ENCODE assay signal across 22 cellular contexts in the genomic region with DNA sequence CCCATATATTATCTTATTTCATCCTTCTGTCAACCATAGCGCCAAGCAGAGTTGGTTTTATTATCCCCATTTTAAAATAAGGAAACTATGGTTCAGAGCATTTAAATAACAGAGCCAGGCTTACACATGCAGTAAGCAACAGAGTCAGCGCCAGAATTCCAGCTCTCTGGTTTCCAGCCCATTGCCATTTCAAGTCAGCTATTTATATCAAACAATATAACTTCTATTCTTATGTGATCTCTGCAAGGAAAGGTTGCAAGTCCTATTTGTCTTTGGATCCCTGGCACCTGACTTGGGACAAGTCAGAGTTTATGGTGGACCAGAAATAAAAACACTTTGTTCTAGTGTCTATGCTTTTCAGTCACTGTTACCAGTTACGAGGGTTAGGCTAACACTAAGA.
DNase-seq lines count a peak whose midpoint lies in the region; ATAC-seq, FAIRE-seq and TF ChIP-seq lines count a peak whose summit lies in the region.
"Had no signal": no experiment of that assay in that cellular context is flagged by ENCODE, and none has a peak within 500 bp of the region (broad histone marks: within the 10 kb centered on the region; RNA-seq: fewer than 3 reads in every experiment).

No MANE protein-coding gene starts in this region.

- peaks cover 83% of the 10 kb centered on the region for H3K4me1 ChIP-seq in HepG2 (ENCODE audit: insufficient read depth, low read length)
- peaks cover 0 to 6% (median 0%) of the 10 kb centered on the region in 4 donors for H3K4me1 ChIP-seq in right lobe of liver
- peaks cover 28% of the 10 kb centered on the region for H3K4me1 ChIP-seq in hepatocyte (ENCODE audit: insufficient read depth)
- peaks cover 25% of the 10 kb centered on the region for H3K4me1 ChIP-seq in rectal smooth muscle tissue (ENCODE audit: control insufficient read depth, insufficient read depth, low read length)
- peaks cover 0 to 12% (median 3%) of the 10 kb centered on the region in 4 donors for H3K4me1 ChIP-seq in stomach
- H3K4me1 ChIP-seq: A549 had no signal

- in situ Hi-C loops in HepG2 (cut with HindIII; ENCODE audit: extremely low pct_ligation_motif_present, low pct_unique_long_range_greater_than_20kb) = no loop called here

- TF ChIP-seq POLR2A in HepG2 (IDR thresholded peaks at IDR 0.05; ENCODE audit: insufficient read depth in 1 of 2, low read depth in 2 of 2, low read length in 2 of 2) = no peak
- TF ChIP-seq POLR2A in right lobe of liver (IDR thresholded peaks at IDR 0.05) = no peak
- TF ChIP-seq POLR2A in H54 (IDR thresholded peaks at IDR 0.05; ENCODE audit: low read depth, low read length) = no peak
- TF ChIP-seq POLR2A in stomach (IDR thresholded peaks at IDR 0.05) = no peak

- H3K4me2 ChIP-seq in HepG2 (ENCODE audit: low read depth, low read length) (no peak overlapping the region), hepatocyte (no peak overlapping the region)
- H3K4me2 ChIP-seq: A549; BLaER1 treated with 17β-estradiol and CSF1 and Interleukin-3, amounts not matched to agents 10 nM and 100 nM; KMS-11 had no signal

- H3K27ac ChIP-seq in HepG2 (ENCODE audit: extremely low read length, insufficient read depth, low read length) (peak overlapping the region; percentile 91), right lobe of liver (no peak overlapping the region), hepatocyte (peak overlapping the region; percentile 86), rectal smooth muscle tissue (ENCODE audit: low read depth, low read length) (peak overlapping the region; percentile 71), stomach (peak overlapping the region in 1 of 5 donors; percentile 52)
- H3K27ac ChIP-seq: A549; BLaER1 treated with 17β-estradiol and CSF1 and Interleukin-3, amounts not matched to agents 10 nM and 100 nM; KMS-11; RWPE1 had no signal

- TF ChIP-seq EP300 in HepG2 (IDR thresholded peaks at IDR 0.05; ENCODE audit: low read depth in 2 of 2, low read length in 2 of 2) (no peak), HepG2 (CRISPR knock-in tag; IDR thresholded peaks at IDR 0.05; ENCODE audit: borderline replicate concordance) (no peak), stomach (IDR thresholded peaks at IDR 0.05) (no peak)

- FAIRE-seq in HepG2 (lab: Jason Lieb, UNC) (no peak), H54 (lab: Jason Lieb, UNC) (no peak)
- FAIRE-seq: A549, GM12878, GM18507, H1 had no signal

- intact Hi-C loops in HepG2 (cut with micrococcal nuclease; ENCODE audit: unreplicated experiment) (no loop called here), right lobe of liver (cut with DNase I) (no loop called here), stomach (cut with DNase I; ENCODE audit: low total_unique reads) (no loop called here)

- ATAC-seq in HepG2 (peak; percentile 18; the same call in 2 of the 3 replicates), right lobe of liver (no peak), GM21423 (IDR thresholded peaks at IDR 0.05; ENCODE audit: unreplicated experiment) (no peak)
- ATAC-seq: A549, GM12878, PC-3 had no signal

- no peaks in the 10 kb centered on the region for H3K9me2 ChIP-seq in hepatocyte (replicated peaks; ENCODE audit: insufficient read depth)

- no peak for TF ChIP-seq RAD21 in HepG2 (CRISPR knock-in tag; IDR thresholded peaks at IDR 0.05)

- CTCF ChIA-PET in HepG2 (lab: Yijun Ruan, JAX; ENCODE audit: low intra/inter-chr PET ratio, low total read pairs) = no interaction called here

- H4K20me1 ChIP-seq in HepG2 (ENCODE audit: insufficient read depth, low read length) (no peaks in the 10 kb centered on the region), hepatocyte (ENCODE audit: insufficient read depth, poor library complexity, severe bottlenecking) (no peaks in the 10 kb centered on the region)
- H4K20me1 ChIP-seq: BLaER1 treated with 17β-estradiol and CSF1 and Interleukin-3, amounts not matched to agents 10 nM and 100 nM had no signal

- H3K27me3 ChIP-seq in HepG2 (ENCODE audit: control insufficient read depth in 1 of 2, insufficient read depth in 2 of 2, low read length in 2 of 2) (no peaks in the 10 kb centered on the region), right lobe of liver (no peaks in the 10 kb centered on the region), hepatocyte (no peaks in the 10 kb centered on the region), rectal smooth muscle tissue (ENCODE audit: control insufficient read depth, insufficient read depth, low read length) (no peaks in the 10 kb centered on the region), stomach (no peaks in the 10 kb centered on the region)
- H3K27me3 ChIP-seq: BLaER1 treated with 17β-estradiol and CSF1 and Interleukin-3, amounts not matched to agents 10 nM and 100 nM had no signal

- H3K36me3 ChIP-seq in HepG2 (replicated peaks in 1 of 2; ENCODE audit: control insufficient read depth in 1 of 2, insufficient read depth in 2 of 2, low read length in 2 of 2) (no peaks in the 10 kb centered on the region), right lobe of liver (no peaks in the 10 kb centered on the region), hepatocyte (replicated peaks; ENCODE audit: insufficient read depth, low read depth) (no peaks in the 10 kb centered on the region), rectal smooth muscle tissue (ENCODE audit: control insufficient read depth, insufficient read depth, low read length) (no peaks in the 10 kb centered on the region), stomach (no peaks in the 10 kb centered on the region)
- H3K36me3 ChIP-seq: BLaER1 treated with 17β-estradiol and CSF1 and Interleukin-3, amounts not matched to agents 10 nM and 100 nM had no signal

- 97% methylated on average over 3 of the region's 3 CpGs for WGBS in HepG2 (ENCODE audit: low lambda C conversion rate)
- 80% methylated on average over 3 of the region's 3 CpGs for WGBS in right lobe of liver (ENCODE audit: insufficient coverage, low coverage, low lambda C conversion rate, missing lambda C conversion rate)
- 95% methylated on average over 3 of the region's 3 CpGs for WGBS in hepatocyte (ENCODE audit: low lambda C conversion rate, missing lambda C conversion rate)
- WGBS in stomach, 5 donors = 80 to 97% (median 84%) methylated on average over 3 of the region's 3 CpGs

- H2AFZ ChIP-seq in HepG2 (ENCODE audit: low read length) (peak overlapping the region; percentile 15), hepatocyte (no peak overlapping the region)

- H3K9me3 ChIP-seq in HepG2 (ENCODE audit: low read length) (no peaks in the 10 kb centered on the region), right lobe of liver (no peaks in the 10 kb centered on the region), hepatocyte (ENCODE audit: low read depth) (no peaks in the 10 kb centered on the region), stomach (no peaks in the 10 kb centered on the region)
- H3K9me3 ChIP-seq: A549; BLaER1 treated with 17β-estradiol and CSF1 and Interleukin-3, amounts not matched to agents 10 nM and 100 nM had no signal

- H3K9ac ChIP-seq in HepG2 (ENCODE audit: insufficient read depth, low read depth, low read length) = peak overlapping the region; percentile 41
- H3K9ac ChIP-seq in rectal smooth muscle tissue (ENCODE audit: low read length) = no peak overlapping the region
- H3K9ac ChIP-seq: BLaER1 treated with 17β-estradiol and CSF1 and Interleukin-3, amounts not matched to agents 10 nM and 100 nM; KMS-11 had no signal

- H3K79me2 ChIP-seq in HepG2 (ENCODE audit: insufficient read depth, low read length) (no peaks in the 10 kb centered on the region), hepatocyte (no peaks in the 10 kb centered on the region)

- no peak for DNase-seq in HepG2 (ENCODE audit: low spot score)
- DNase-seq in right lobe of liver = no peak
- no peak for DNase-seq in hepatocyte (ENCODE audit: low spot score)
- DNase-seq in SIG-M5 treated with dmso at 0.1 percent for 504 hours (lab: John Stamatoyannopoulos, UW; ENCODE audit: unreplicated experiment) = no peak
- DNase-seq in H54 (ENCODE audit: insufficient read length, low spot score) = no peak
- no peak for DNase-seq in stomach
- DNase-seq: DMS 273 treated with DMSO at 0.1 percent for 48 hours, GDM1, NCI-H1436, NCI-H2029 treated with DMSO at 0.1 percent for 48 hours, NCI-H2171 treated with DMSO at 0.1 percent for 48 hours, NCI-H774, PC-3 had no signal

- TSS peak; percentile 73 for BruUV-seq in HepG2 (replicated peaks; lab: Mats Ljungman, UMichigan)

- POLR2A ChIA-PET in HepG2 (lab: Yijun Ruan, JAX) = interaction anchor here (1.0 to 1.4 kb wide), 2 partner anchors 19 to 87 kb away, joined by 3 to 11 read pairs; no protein-coding TSS in a partner anchor

- TF ChIP-seq CTCF in HepG2 (CRISPR knock-in tag; IDR thresholded peaks at IDR 0.05) (no peak), right lobe of liver (IDR thresholded peaks at IDR 0.05) (no peak), hepatocyte (IDR thresholded peaks at IDR 0.05; ENCODE audit: poor library complexity) (no peak), stomach (IDR thresholded peaks at IDR 0.05) (no peak)

- H3K4me3 ChIP-seq in HepG2 (replicated peaks in 1 of 3; ENCODE audit: insufficient read depth in 1 of 3, low read depth in 2 of 3, low read length in 3 of 3) (no peak overlapping the region), right lobe of liver (no peak overlapping the region), hepatocyte (no peak overlapping the region), rectal smooth muscle tissue (ENCODE audit: low read length) (no peak overlapping the region), stomach (no peak overlapping the region)
- H3K4me3 ChIP-seq: A549; BLaER1 treated with 17β-estradiol and CSF1 and Interleukin-3, amounts not matched to agents 10 nM and 100 nM; GM12878 had no signal

TF ChIP-seq in HepG2, 621 proteins besides CTCF, POLR2A, EP300 and RAD21 (continues in another document):
- no peak for TF ChIP-seq ZNF232 (CRISPR knock-in tag; IDR thresholded peaks at IDR 0.05; ENCODE audit: borderline replicate concordance)
- TF ChIP-seq SMAD3 (CRISPR knock-in tag; IDR thresholded peaks at IDR 0.05) = 0 out of 2 replicates have a peak, but pooled peaks have one; percentile 40
- TF ChIP-seq ZKSCAN8 (CRISPR knock-in tag; IDR thresholded peaks at IDR 0.05; ENCODE audit: borderline replicate concordance) = 0 out of 2 replicates have a peak, but pooled peaks have one; percentile 4
- TF ChIP-seq HDAC6 (IDR thresholded peaks at IDR 0.05; ENCODE audit: low read depth, low read length) = no peak
- TF ChIP-seq EHMT2 (IDR thresholded peaks at IDR 0.05; ENCODE audit: borderline replicate concordance, low read depth, low read length) = peak; percentile 77; the same call in 1 of the 2 replicates

Comparison
In these comparisons a context has a peak if more than half of its experiments do, and no peak if none do; other contexts are left out.
1. H3K27ac ChIP-seq: peak in HepG2 (single experiment), hepatocyte (single experiment) and rectal smooth muscle tissue (single experiment); none in right lobe of liver (0 of 3).